ENCODE assay signal across 8 cellular contexts in genomic region chr13:97976551-97977375, GRCh38. TPM values are rescaled to one million over a fixed set of nuclear protein-coding genes. Genes with fewer than 3 reads are reported as not detected.
DNase-seq lines count a peak whose midpoint lies in the region; ATAC-seq, FAIRE-seq and TF ChIP-seq lines count a peak whose summit lies in the region.

No MANE protein-coding gene starts in this region.

- peak overlapping the region; percentile 92 for H3K27ac ChIP-seq in hepatocyte

- FAIRE-seq in GM12892 (lab: Jason Lieb, UNC): peak; percentile 72

- no peaks in the 10 kb centered on the region for H4K20me1 ChIP-seq in hepatocyte (ENCODE audit: insufficient read depth, poor library complexity, severe bottlenecking)

- H2AFZ ChIP-seq in hepatocyte: peak overlapping the region; percentile 71

- H3K27me3 ChIP-seq in hepatocyte: no peaks in the 10 kb centered on the region

- no peaks in the 10 kb centered on the region for H3K9me3 ChIP-seq in hepatocyte (ENCODE audit: low read depth)

- no peaks in the 10 kb centered on the region for H3K9me2 ChIP-seq in hepatocyte (replicated peaks; ENCODE audit: insufficient read depth)

- peak; percentile 31 for ATAC-seq in HG02678 (IDR thresholded peaks at IDR 0.05; ENCODE audit: unreplicated experiment)
- ATAC-seq in activated naive CD8-positive, alpha-beta T cell treated with anti-CD3 and anti-CD28 coated beads, Interleukin-2, amount 50 U/mL, for 24 hours: peak; percentile 8

- POLR2A ChIA-PET in AG04449 (lab: Yijun Ruan, JAX): interaction anchor here (0.5 kb wide), 1 partner anchor 510 kb away, joined by 3 read pairs; no protein-coding TSS in a partner anchor

- peak; percentile 5; the same call in 1 of the 2 replicates for TF ChIP-seq POLR2A in GM12892 (IDR thresholded peaks at IDR 0.05; ENCODE audit: low read depth, low read length)

- H3K27me3 Mint-ChIP-seq in activated naive CD8-positive, alpha-beta T cell treated with anti-CD3 and anti-CD28 coated beads, Interleukin-2, amount 50 U/mL, for 24 hours: no peaks in the 10 kb centered on the region

- H3K4me1 Mint-ChIP-seq in activated naive CD8-positive, alpha-beta T cell treated with anti-CD3 and anti-CD28 coated beads, Interleukin-2, amount 50 U/mL, for 24 hours: peaks cover 46% of the 10 kb centered on the region

- H3K36me3 Mint-ChIP-seq in activated naive CD8-positive, alpha-beta T cell treated with anti-CD3 and anti-CD28 coated beads, Interleukin-2, amount 50 U/mL, for 24 hours (ENCODE audit: low read depth): peaks cover 29% of the 10 kb centered on the region

- in situ Hi-C loops in KBM-7 (cut with MboI; ENCODE audit: low pct_unique_long_range_greater_than_20kb, low sequenced_read_pairs): no loop called here

- peaks cover 43% of the 10 kb centered on the region for H3K79me2 ChIP-seq in hepatocyte

- no peaks in the 10 kb centered on the region for H3K36me3 ChIP-seq in hepatocyte (replicated peaks; ENCODE audit: insufficient read depth, low read depth)

- H3K4me2 ChIP-seq in hepatocyte: peak overlapping the region; percentile 81

- H3K4me3 Mint-ChIP-seq in activated naive CD8-positive, alpha-beta T cell treated with anti-CD3 and anti-CD28 coated beads, Interleukin-2, amount 50 U/mL, for 24 hours: peak overlapping the region; percentile 99

- WGBS in hepatocyte (ENCODE audit: low lambda C conversion rate, missing lambda C conversion rate): under 1% methylated on average over 45 of the region's 90 CpGs

- H3K9me3 Mint-ChIP-seq in activated naive CD8-positive, alpha-beta T cell treated with anti-CD3 and anti-CD28 coated beads, Interleukin-2, amount 50 U/mL, for 24 hours: no peaks in the 10 kb centered on the region

- CTCF ChIA-PET in AG04449 (lab: Yijun Ruan, JAX): interaction anchor here (1.0 to 3.5 kb wide), 2 partner anchors 20 to 120 kb away, joined by 3 to 32 read pairs; no protein-coding TSS in a partner anchor

- peaks cover 11% of the 10 kb centered on the region for H3K4me1 ChIP-seq in hepatocyte (ENCODE audit: insufficient read depth)

- peak overlapping the region; percentile 95 for H3K27ac Mint-ChIP-seq in activated naive CD8-positive, alpha-beta T cell treated with anti-CD3 and anti-CD28 coated beads, Interleukin-2, amount 50 U/mL, for 24 hours

- DNase-seq in AG04449 (ENCODE audit: low read depth, low spot score) (no peak), GM12892 (ENCODE audit: insufficient read length) (peak; percentile 36), NCI-H69 (lab: John Stamatoyannopoulos, UW) (peak; percentile 84), hepatocyte (ENCODE audit: low spot score) (peak; percentile 68), retinal pigment epithelial cell (ENCODE audit: low read depth) (no peak), KBM-7 (no peak)
- DNase-seq in activated naive CD8-positive, alpha-beta T cell treated with anti-CD3 and anti-CD28 coated beads, Interleukin-2, amount 50 U/mL, for 24 hours: peak; percentile 26

- TF ChIP-seq CTCF in AG04449 (IDR thresholded peaks at IDR 0.05; ENCODE audit: insufficient read depth, low read length, missing control alignments) (no peak), hepatocyte (IDR thresholded peaks at IDR 0.05; ENCODE audit: poor library complexity) (no peak), retinal pigment epithelial cell (conservative IDR thresholded peaks at IDR 0.05; ENCODE audit: low read depth, low read length) (no peak)

- H3K4me3 ChIP-seq in AG04449 (ENCODE audit: low read depth, low read length): peak overlapping the region; percentile 86
- H3K4me3 ChIP-seq in hepatocyte: peak overlapping the region; percentile 36
- H3K4me3 ChIP-seq in retinal pigment epithelial cell (ENCODE audit: low read length): peak overlapping the region; percentile 93

RNA-seq across cellular contexts. Expression of gene IPO5, which starts 23.3 kb away (rescaled TPM):
- polyA plus RNA-seq in GM12892 (2012; ENCODE audit: missing spikeins): 108 TPM
- total RNA-seq in hepatocyte: 98.3 and 104 TPM in 2 replicates
- 32.3 and 34.1 TPM in 2 replicates for polyA plus RNA-seq in hepatocyte

Comparison
In these comparisons a context has a peak if more than half of its experiments do, and no peak if none do; other contexts are left out.
1. DNase-seq: peak in GM12892 (single experiment), NCI-H69 (single experiment), activated naive CD8-positive, alpha-beta T cell treated with anti-CD3 and anti-CD28 coated beads, Interleukin-2, amount 50 U/mL, for 24 hours (single experiment) and hepatocyte (single experiment); none in AG04449 (single experiment), retinal pigment epithelial cell (single experiment) and KBM-7 (single experiment).
2. H3K4me3 ChIP-seq: peak in every context shown above with its lines; median percentile 93 in retinal pigment epithelial cell; 86 in AG04449; 36 in hepatocyte.